ENCODE assay signal across 19 cellular contexts in genomic region chr3:112848196-112848595, GRCh38. TPM values are rescaled to one million over a fixed set of nuclear protein-coding genes. Genes with fewer than 3 reads are reported as not detected.
DNase-seq lines count a peak whose midpoint lies in the region; ATAC-seq and TF ChIP-seq lines count a peak whose summit lies in the region.
"Had no signal": no experiment of that assay in that cellular context is flagged by ENCODE, and none has a peak within 500 bp of the region (broad histone marks: within the 10 kb centered on the region; RNA-seq: fewer than 3 reads in every experiment).

No MANE protein-coding gene starts in this region.

- peak in 3 of 5 donors; percentile 9 to 53 (median 46) for DNase-seq in CD4-positive, alpha-beta memory T cell
- peak; percentile 31 to 43 (median 39) for DNase-seq in immature natural killer cell
- no peak for DNase-seq in stimulated activated CD8-positive, alpha-beta memory T cell treated with anti-CD3 and anti-CD28 coated beads, Interleukin-4, amount 100 ng/mL, for 48 hours
- no peak for DNase-seq in NCI-H1048 (lab: John Stamatoyannopoulos, UW)
- no peak for DNase-seq in activated CD4-positive, CD25-positive, alpha-beta regulatory T cell (lab: John Stamatoyannopoulos, UW)
- DNase-seq: cerebellar nuclear complex, heart right ventricle, left lung, NCI-H1930, upper lobe of left lung had no signal

- H3K9me3 ChIP-seq in CD4-positive, alpha-beta memory T cell (ENCODE audit: control insufficient read depth in 1 of 2, low read length in 2 of 2) = peaks cover 0 to 6% of the 10 kb centered on the region in 2 donors

- peak; percentile 59 for ATAC-seq in HG03354 (IDR thresholded peaks at IDR 0.05; ENCODE audit: poor library complexity, severe bottlenecking, unreplicated experiment)
- no peak for ATAC-seq in HG03571 (IDR thresholded peaks at IDR 0.05; ENCODE audit: unreplicated experiment)
- ATAC-seq: heart right ventricle, K562, left lung had no signal

- no peaks in the 10 kb centered on the region for H3K27me3 Mint-ChIP-seq in CD4-positive, alpha-beta memory T cell
- peaks cover 0 to 6% (median 3%) of the 10 kb centered on the region in 3 donors for H3K27me3 Mint-ChIP-seq in immature natural killer cell (ENCODE audit: low read depth in 3 of 3)

- H3K4me1 Mint-ChIP-seq in CD4-positive, alpha-beta memory T cell = peaks cover 20 to 39% (median 25%) of the 10 kb centered on the region in 4 donors
- H3K4me1 Mint-ChIP-seq in immature natural killer cell = peaks cover 25 to 28% of the 10 kb centered on the region in 2 donors

- CTCF ChIA-PET in CD4-positive, alpha-beta memory T cell (lab: Charles Lee; ENCODE audit: partially characterized antibody) = interaction anchor here (1.2 to 2.7 kb wide), 6 partner anchors 10 to 143 kb away, joined by 3 to 12 read pairs (median 4); partner anchors contain the start of gene GTPBP8

- H3K36me3 Mint-ChIP-seq in CD4-positive, alpha-beta memory T cell = peaks cover 16 to 22% of the 10 kb centered on the region in 2 donors
- peaks cover 0 to 24% (median 20%) of the 10 kb centered on the region in 3 donors for H3K36me3 Mint-ChIP-seq in immature natural killer cell

- H3K4me3 Mint-ChIP-seq in CD4-positive, alpha-beta memory T cell = peak overlapping the region in 7 of 8 donors; percentile 66 to 80 (median 69)
- peak overlapping the region; percentile 43 to 73 (median 55) for H3K4me3 Mint-ChIP-seq in immature natural killer cell

- peaks cover 5 to 33% (median 29%) of the 10 kb centered on the region in 8 donors for H3K9me3 Mint-ChIP-seq in CD4-positive, alpha-beta memory T cell
- peaks cover 14 to 25% (median 21%) of the 10 kb centered on the region in 6 donors for H3K9me3 Mint-ChIP-seq in immature natural killer cell

- H3K4me3 ChIP-seq in CD4-positive, alpha-beta memory T cell (ENCODE audit: low read length in 2 of 2) = peak overlapping the region in 1 of 2 donors; percentile 22
- H3K4me3 ChIP-seq in WI38 (ENCODE audit: low read depth, low read length) = peak overlapping the region; percentile 27; the same call in 1 of the 2 replicates
- H3K4me3 ChIP-seq: heart right ventricle, K562, left lung, upper lobe of left lung had no signal

- no peaks in the 10 kb centered on the region for H3K36me3 ChIP-seq in CD4-positive, alpha-beta memory T cell (ENCODE audit: insufficient read depth, low read length)
- H3K36me3 ChIP-seq: heart right ventricle, left lung, upper lobe of left lung had no signal

- TF ChIP-seq CTCF in WI38 (IDR thresholded peaks at IDR 0.05; ENCODE audit: low read depth, low read length) = no peak

- peaks cover 26% of the 10 kb centered on the region for H3K4me1 ChIP-seq in CD4-positive, alpha-beta memory T cell (ENCODE audit: insufficient read depth, low read length)
- H3K4me1 ChIP-seq: heart right ventricle, left lung, upper lobe of left lung had no signal

- POLR2A ChIA-PET in CD4-positive, alpha-beta memory T cell (lab: Charles Lee; ENCODE audit: partially characterized antibody) = interaction anchor here (1.0 to 2.3 kb wide), 4 partner anchors 9 to 112 kb away, joined by 3 to 10 read pairs (median 4); no protein-coding TSS in a partner anchor

- peak overlapping the region; percentile 65 to 91 (median 85) for H3K27ac Mint-ChIP-seq in CD4-positive, alpha-beta memory T cell
- H3K27ac Mint-ChIP-seq in immature natural killer cell = peak overlapping the region; percentile 13 to 86 (median 70)

- H3K27ac ChIP-seq in CD4-positive, alpha-beta memory T cell (ENCODE audit: low read depth, low read length) = peak overlapping the region; percentile 15
- H3K27ac ChIP-seq: epithelial cell of prostate, heart right ventricle, left lung, upper lobe of left lung had no signal

- intact Hi-C loops in CD4-positive, alpha-beta memory T cell (cut with micrococcal nuclease) = no loop called here

- no peaks in the 10 kb centered on the region for H3K27me3 ChIP-seq in CD4-positive, alpha-beta memory T cell (ENCODE audit: insufficient read depth, low read length)
- H3K27me3 ChIP-seq: heart right ventricle, left lung, upper lobe of left lung had no signal

RNA-seq across cellular contexts. Expression of gene CD200R1L, which starts 1.5 kb away (rescaled TPM):
- total RNA-seq in CD4-positive, alpha-beta memory T cell = not detected
- polyA plus RNA-seq in CD4-positive, alpha-beta memory T cell = not detected
- not detected for polyA plus RNA-seq in immature natural killer cell
- total RNA-seq: activated CD8-positive, alpha-beta memory T cell treated with anti-CD3 and anti-CD28 coated beads for 36 hours; heart right ventricle; K562; left lung; myocyte; T-helper 2 cell treated with Interferon-gamma antibody and Interleukin-4, amounts not matched to agents 100 ng/mL and 5 ng/mL, for 36 hours; upper lobe of left lung had no signal
- polyA plus RNA-seq: BJ, heart right ventricle, K562 had no signal

Comparison
In these comparisons a context has a peak if more than half of its experiments do, and no peak if none do; other contexts are left out.
1. DNase-seq: peak in CD4-positive, alpha-beta memory T cell (3 of 5) and immature natural killer cell (3 of 3); none in stimulated activated CD8-positive, alpha-beta memory T cell treated with anti-CD3 and anti-CD28 coated beads, Interleukin-4, amount 100 ng/mL, for 48 hours (single experiment), NCI-H1048 (single experiment) and activated CD4-positive, CD25-positive, alpha-beta regulatory T cell (0 of 4).